In genomic region chr16:67110136-67110847, GRCh38 we compare ENCODE assay signal across 1 cellular context.
TF ChIP-seq lines count a peak whose summit lies in the region.

No MANE protein-coding gene starts in this region.

TF ChIP-seq in HepG2, 621 proteins besides CTCF, POLR2A, EP300 and RAD21 (continued from another document):
- TF ChIP-seq AKNA (CRISPR knock-in tag; IDR thresholded peaks at IDR 0.05; ENCODE audit: borderline replicate concordance), result 0 out of 2 replicates have a peak, but pooled peaks have one; percentile 11
- no peak for TF ChIP-seq ZNF232 (CRISPR knock-in tag; IDR thresholded peaks at IDR 0.05; ENCODE audit: borderline replicate concordance)
- TF ChIP-seq PITX1 (CRISPR knock-in tag; IDR thresholded peaks at IDR 0.05), result no peak
- TF ChIP-seq, protein P1, sequence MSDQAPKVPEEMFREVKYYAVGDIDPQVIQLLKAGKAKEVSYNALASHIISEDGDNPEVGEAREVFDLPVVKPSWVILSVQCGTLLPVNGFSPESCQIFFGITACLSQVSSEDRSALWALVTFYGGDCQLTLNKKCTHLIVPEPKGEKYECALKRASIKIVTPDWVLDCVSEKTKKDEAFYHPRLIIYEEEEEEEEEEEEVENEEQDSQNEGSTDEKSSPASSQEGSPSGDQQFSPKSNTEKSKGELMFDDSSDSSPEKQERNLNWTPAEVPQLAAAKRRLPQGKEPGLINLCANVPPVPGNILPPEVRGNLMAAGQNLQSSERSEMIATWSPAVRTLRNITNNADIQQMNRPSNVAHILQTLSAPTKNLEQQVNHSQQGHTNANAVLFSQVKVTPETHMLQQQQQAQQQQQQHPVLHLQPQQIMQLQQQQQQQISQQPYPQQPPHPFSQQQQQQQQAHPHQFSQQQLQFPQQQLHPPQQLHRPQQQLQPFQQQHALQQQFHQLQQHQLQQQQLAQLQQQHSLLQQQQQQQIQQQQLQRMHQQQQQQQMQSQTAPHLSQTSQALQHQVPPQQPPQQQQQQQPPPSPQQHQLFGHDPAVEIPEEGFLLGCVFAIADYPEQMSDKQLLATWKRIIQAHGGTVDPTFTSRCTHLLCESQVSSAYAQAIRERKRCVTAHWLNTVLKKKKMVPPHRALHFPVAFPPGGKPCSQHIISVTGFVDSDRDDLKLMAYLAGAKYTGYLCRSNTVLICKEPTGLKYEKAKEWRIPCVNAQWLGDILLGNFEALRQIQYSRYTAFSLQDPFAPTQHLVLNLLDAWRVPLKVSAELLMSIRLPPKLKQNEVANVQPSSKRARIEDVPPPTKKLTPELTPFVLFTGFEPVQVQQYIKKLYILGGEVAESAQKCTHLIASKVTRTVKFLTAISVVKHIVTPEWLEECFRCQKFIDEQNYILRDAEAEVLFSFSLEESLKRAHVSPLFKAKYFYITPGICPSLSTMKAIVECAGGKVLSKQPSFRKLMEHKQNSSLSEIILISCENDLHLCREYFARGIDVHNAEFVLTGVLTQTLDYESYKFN (CRISPR knock-in tag; conservative IDR thresholded peaks at IDR 0.05), result no peak
- TF ChIP-seq NFKBIZ (CRISPR knock-in tag; IDR thresholded peaks at IDR 0.05), result no peak
- TF ChIP-seq CBFB (CRISPR knock-in tag; IDR thresholded peaks at IDR 0.05), result no peak
- TF ChIP-seq GMEB2 (CRISPR knock-in tag; IDR thresholded peaks at IDR 0.05; ENCODE audit: low read depth), result no peak
- no peak for TF ChIP-seq AHR (CRISPR knock-in tag; IDR thresholded peaks at IDR 0.05)
- peak; percentile 34; the same call in 1 of the 2 replicates for TF ChIP-seq ELF4 (CRISPR knock-in tag; IDR thresholded peaks at IDR 0.05; ENCODE audit: borderline replicate concordance)
- TF ChIP-seq HCFC1 (IDR thresholded peaks at IDR 0.05; ENCODE audit: low read depth, low read length), result no peak
- TF ChIP-seq ZNF460 (CRISPR knock-in tag; IDR thresholded peaks at IDR 0.05; ENCODE audit: borderline replicate concordance), result no peak
- TF ChIP-seq ZNF790 (CRISPR knock-in tag; IDR thresholded peaks at IDR 0.05; ENCODE audit: borderline replicate concordance), result 0 out of 2 replicates have a peak, but pooled peaks have one; percentile 17
- TF ChIP-seq KLF12 (CRISPR knock-in tag; IDR thresholded peaks at IDR 0.05; ENCODE audit: borderline replicate concordance), result 0 out of 2 replicates have a peak, but pooled peaks have one; percentile 17
- TF ChIP-seq DZIP1 (CRISPR knock-in tag; IDR thresholded peaks at IDR 0.05), result 0 out of 2 replicates have a peak, but pooled peaks have one; percentile 74
- TF ChIP-seq, protein P2, sequence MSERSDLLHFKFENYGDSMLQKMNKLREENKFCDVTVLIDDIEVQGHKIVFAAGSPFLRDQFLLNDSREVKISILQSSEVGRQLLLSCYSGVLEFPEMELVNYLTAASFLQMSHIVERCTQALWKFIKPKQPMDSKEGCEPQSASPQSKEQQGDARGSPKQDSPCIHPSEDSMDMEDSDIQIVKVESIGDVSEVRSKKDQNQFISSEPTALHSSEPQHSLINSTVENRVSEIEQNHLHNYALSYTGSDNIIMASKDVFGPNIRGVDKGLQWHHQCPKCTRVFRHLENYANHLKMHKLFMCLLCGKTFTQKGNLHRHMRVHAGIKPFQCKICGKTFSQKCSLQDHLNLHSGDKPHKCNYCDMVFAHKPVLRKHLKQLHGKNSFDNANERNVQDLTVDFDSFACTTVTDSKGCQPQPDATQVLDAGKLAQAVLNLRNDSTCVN (CRISPR knock-in tag; IDR thresholded peaks at IDR 0.05; ENCODE audit: borderline replicate concordance), result 0 out of 2 replicates have a peak, but pooled peaks have one; percentile 10
- TF ChIP-seq PLSCR1 (CRISPR knock-in tag; IDR thresholded peaks at IDR 0.05; ENCODE audit: borderline replicate concordance), result 0 out of 2 replicates have a peak, but pooled peaks have one; percentile 80
- peak; percentile 12; the same call in 1 of the 2 replicates for TF ChIP-seq TBX2 (CRISPR knock-in tag; IDR thresholded peaks at IDR 0.05; ENCODE audit: borderline replicate concordance)
- peak; percentile 42 for TF ChIP-seq ZNF883 (CRISPR knock-in tag; IDR thresholded peaks at IDR 0.05; ENCODE audit: not compliant biosample characterization)
- 0 out of 2 replicates have a peak, but pooled peaks have one; percentile 4 for TF ChIP-seq PRMT3 (CRISPR knock-in tag; IDR thresholded peaks at IDR 0.05; ENCODE audit: borderline replicate concordance, low read depth)
